In the genomic region with DNA sequence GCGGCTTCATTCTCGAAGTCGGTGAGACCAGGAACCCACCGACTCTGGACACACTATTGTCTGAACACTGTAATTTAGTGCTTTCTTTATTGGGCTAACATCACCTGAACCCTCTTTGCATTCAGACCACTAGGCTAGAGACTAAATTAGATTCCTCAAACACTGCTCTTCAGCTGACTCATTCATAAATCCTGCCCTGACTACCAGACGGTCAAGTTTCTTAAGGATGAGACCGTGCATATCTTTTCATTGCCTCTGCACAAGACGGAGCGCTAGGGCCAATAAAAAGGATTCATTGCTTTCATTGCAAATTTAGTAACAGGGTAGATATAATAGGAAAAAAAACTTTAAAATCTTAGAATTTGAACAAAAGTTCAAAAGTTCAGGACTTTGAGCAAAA, we compare ENCODE assay signal across 17 cellular contexts.
DNase-seq lines count a peak whose midpoint lies in the region; ATAC-seq and TF ChIP-seq lines count a peak whose summit lies in the region.
"Had no signal": no experiment of that assay in that cellular context is flagged by ENCODE, and none has a peak within 500 bp of the region (broad histone marks: within the 10 kb centered on the region; RNA-seq: fewer than 3 reads in every experiment).

No MANE protein-coding gene starts in this region.

- H3K9me3 ChIP-seq in IMR-90 (ENCODE audit: control insufficient read depth, insufficient read depth, low read length) = no peaks in the 10 kb centered on the region
- H3K9me3 ChIP-seq: SJCRH30 had no signal

- no peak overlapping the region for H3K4me2 ChIP-seq in IMR-90 (ENCODE audit: low read depth, low read length)
- H3K4me2 ChIP-seq: BLaER1 had no signal

- TF ChIP-seq RAD21 in IMR-90 (IDR thresholded peaks at IDR 0.05; ENCODE audit: low read length) = no peak

- TF ChIP-seq CTCF in AG09309 (IDR thresholded peaks at IDR 0.05; ENCODE audit: control insufficient read depth, insufficient read depth, low read depth, low read length, missing control alignments) (no peak), IMR-90 (conservative IDR thresholded peaks at IDR 0.05; ENCODE audit: low read depth, low read length) (no peak), cardiac fibroblast (IDR thresholded peaks at IDR 0.05; ENCODE audit: low read depth, low read length) (no peak), nephron (IDR thresholded peaks at IDR 0.05; ENCODE audit: unreplicated experiment in 3 of 3) (no peak)

- 67% methylated on average over 3 of the region's 8 CpGs; no CpG with 5 or more reads in 1 of the 2 experiments for WGBS in IMR-90 (ENCODE audit: extremely low coverage in 2 of 2, insufficient read length in 1 of 2), 2 experiments

- CTCF ChIA-PET in IMR-90 (lab: Yijun Ruan, JAX) = no interaction called here

- H2AK5ac ChIP-seq in IMR-90 (ENCODE audit: low read depth, low read length) = no peak overlapping the region

- POLR2A ChIA-PET in IMR-90 (lab: Charles Lee; ENCODE audit: unreplicated experiment) = no interaction called here

- no peak overlapping the region for H3K4ac ChIP-seq in IMR-90 (ENCODE audit: low read depth, low read length)

- no peak overlapping the region for H2BK15ac ChIP-seq in IMR-90 (ENCODE audit: low read depth, low read length)

- no peaks in the 10 kb centered on the region for H3K79me1 ChIP-seq in IMR-90 (ENCODE audit: low read depth in 1 of 2, low read length in 2 of 2)

- DNase-seq in AG09309 (ENCODE audit: low read depth) = peak; percentile 69
- DNase-seq in IMR-90 = peak; percentile 78
- peak; percentile 20 to 61 for DNase-seq in cardiac fibroblast (ENCODE audit: low read depth in 2 of 2)
- DNase-seq in NCI-H2081 (lab: John Stamatoyannopoulos, UW) = no peak
- no peak for DNase-seq in midbrain (lab: John Stamatoyannopoulos, UW)
- DNase-seq in HUDEP-2 (lab: John Stamatoyannopoulos, UW; ENCODE audit: unreplicated experiment in 76 of 76) = no peak
- DNase-seq: activated CD4-positive, alpha-beta T cell treated with anti-CD3 and anti-CD28 coated beads, Interleukin-2, amount 10 ng/mL, durations not matched to agents 7 days and 5 days; activated naive CD8-positive, alpha-beta T cell treated with anti-CD3 and anti-CD28 coated beads, Interleukin-2, amount 10 ng/mL, durations not matched to agents 7 days and 5 days; activated T-cell treated with anti-CD3 and anti-CD28 coated beads, Interleukin-2, amount 50 U/mL, for 48 hours; endodermal cell; NCI-H187; small intestine; stimulated activated naive CD8-positive, alpha-beta T cell treated with anti-CD3 and anti-CD28 coated beads, Interleukin-15, Interleukin-2, amounts not matched to agents 100 U/mL and 50 U/mL, for 24 hours had no signal

- no peak overlapping the region for H3K18ac ChIP-seq in IMR-90 (ENCODE audit: low read depth, low read length)

- H3K27ac ChIP-seq in IMR-90 (ENCODE audit: insufficient read depth, low read length) = no peak overlapping the region
- H3K27ac ChIP-seq: BLaER1, SJCRH30 had no signal

- no peak overlapping the region for H4K5ac ChIP-seq in IMR-90 (ENCODE audit: low read depth, low read length)

- no peak overlapping the region for H3K4me3 Mint-ChIP-seq in nephron
- H3K4me3 Mint-ChIP-seq: activated CD4-positive, alpha-beta T cell treated with anti-CD3 and anti-CD28 coated beads, Interleukin-2, amount 10 ng/mL, durations not matched to agents 7 days and 5 days; activated naive CD8-positive, alpha-beta T cell treated with anti-CD3 and anti-CD28 coated beads, Interleukin-2, amount 10 ng/mL, durations not matched to agents 7 days and 5 days; endodermal cell had no signal

- H3K36me3 ChIP-seq in IMR-90 (ENCODE audit: control insufficient read depth, insufficient read depth, low read length) = no peaks in the 10 kb centered on the region
- H3K36me3 ChIP-seq: BLaER1, SJCRH30 had no signal

- dilution Hi-C loops in IMR-90 (cut with HindIII; ENCODE audit: low sequenced_read_pairs, unreplicated experiment) = no loop called here

- no peaks in the 10 kb centered on the region for H3K27me3 ChIP-seq in IMR-90 (ENCODE audit: control insufficient read depth, insufficient read depth, low read length)
- H3K27me3 ChIP-seq: BLaER1, SJCRH30 had no signal

- no peak overlapping the region; the same call in 1 of the 2 replicates for H3K14ac ChIP-seq in IMR-90 (replicated peaks; ENCODE audit: low read depth, low read length)

- peak overlapping the region in 2 of 3 experiments; percentile 22 to 51 for H3K27ac Mint-ChIP-seq in nephron
- H3K27ac Mint-ChIP-seq: activated CD4-positive, alpha-beta T cell treated with anti-CD3 and anti-CD28 coated beads, Interleukin-2, amount 10 ng/mL, durations not matched to agents 7 days and 5 days; activated naive CD8-positive, alpha-beta T cell treated with anti-CD3 and anti-CD28 coated beads, Interleukin-2, amount 10 ng/mL, durations not matched to agents 7 days and 5 days; endodermal cell had no signal

- no peak overlapping the region for H3K56ac ChIP-seq in IMR-90 (ENCODE audit: extremely low read depth, insufficient read depth, low read length)

- no peaks in the 10 kb centered on the region for H3K36me3 Mint-ChIP-seq in nephron (ENCODE audit: low read depth)
- H3K36me3 Mint-ChIP-seq: activated naive CD8-positive, alpha-beta T cell treated with anti-CD3 and anti-CD28 coated beads, Interleukin-2, amount 10 ng/mL, durations not matched to agents 7 days and 5 days had no signal

- intact Hi-C loops in IMR-90 (cut with micrococcal nuclease) = no loop called here

- no peak overlapping the region for H2BK5ac ChIP-seq in IMR-90 (ENCODE audit: low read depth, low read length, poor library complexity, severe bottlenecking)

- TF ChIP-seq POLR2A in IMR-90 (IDR thresholded peaks at IDR 0.05; ENCODE audit: low read depth, low read length) = no peak

- no peak overlapping the region for H4K8ac ChIP-seq in IMR-90 (ENCODE audit: low read depth in 2 of 2, low read length in 2 of 2)

- peaks cover 61% of the 10 kb centered on the region for H3K4me1 Mint-ChIP-seq in nephron
- H3K4me1 Mint-ChIP-seq: activated naive CD8-positive, alpha-beta T cell treated with anti-CD3 and anti-CD28 coated beads, Interleukin-2, amount 10 ng/mL, durations not matched to agents 7 days and 5 days had no signal

- no peak overlapping the region for H2BK120ac ChIP-seq in IMR-90 (ENCODE audit: low read depth, low read length)

- no peak overlapping the region for H2AFZ ChIP-seq in IMR-90 (replicated peaks; ENCODE audit: low read length, poor library complexity)

- H3K27me3 Mint-ChIP-seq in nephron (ENCODE audit: low read depth) = peaks cover 7% of the 10 kb centered on the region
- H3K27me3 Mint-ChIP-seq: activated CD4-positive, alpha-beta T cell treated with anti-CD3 and anti-CD28 coated beads, Interleukin-2, amount 10 ng/mL, durations not matched to agents 7 days and 5 days had no signal

- H4K91ac ChIP-seq in IMR-90 (ENCODE audit: insufficient read depth, low read depth, low read length) = no peak overlapping the region

- no TSS peak for BruUV-seq in IMR-90 (replicated peaks; lab: Mats Ljungman, UMichigan)

- no peaks in the 10 kb centered on the region for H4K20me1 ChIP-seq in IMR-90 (ENCODE audit: insufficient read depth, low read length)
- H4K20me1 ChIP-seq: BLaER1 had no signal

- H2AK9ac ChIP-seq in IMR-90 (replicated peaks; ENCODE audit: low read depth, low read length, poor library complexity) = no peak overlapping the region

- H3K9me3 Mint-ChIP-seq in nephron = no peaks in the 10 kb centered on the region
- H3K9me3 Mint-ChIP-seq: activated CD4-positive, alpha-beta T cell treated with anti-CD3 and anti-CD28 coated beads, Interleukin-2, amount 10 ng/mL, durations not matched to agents 7 days and 5 days; activated naive CD8-positive, alpha-beta T cell treated with anti-CD3 and anti-CD28 coated beads, Interleukin-2, amount 10 ng/mL, durations not matched to agents 7 days and 5 days; endodermal cell had no signal

- H3K4me1 ChIP-seq in IMR-90 (ENCODE audit: control insufficient read depth, insufficient read depth, low read length) = peaks cover 5% of the 10 kb centered on the region

- H3K23ac ChIP-seq in IMR-90 (ENCODE audit: low read depth, low read length) = no peak overlapping the region

- H3K9me1 ChIP-seq in IMR-90 (ENCODE audit: insufficient read depth, low read length) = no peaks in the 10 kb centered on the region

- ATAC-seq in IMR-90 (ENCODE audit: low read depth) = peak; percentile 79
- no peak for ATAC-seq in GM21526 (IDR thresholded peaks at IDR 0.05; ENCODE audit: low FRiP score, unreplicated experiment)
- ATAC-seq: stimulated activated naive CD8-positive, alpha-beta T cell treated with anti-CD3 and anti-CD28 coated beads, Interleukin-15, Interleukin-2, amounts not matched to agents 100 U/mL and 50 U/mL, for 24 hours had no signal

- in situ Hi-C loops in IMR-90 (cut with MboI; ENCODE audit: low sequenced_read_pairs) = no loop called here

- H3K4me3 ChIP-seq in AG09309 (ENCODE audit: control insufficient read depth, low read depth, low read length) (no peak overlapping the region), IMR-90 (ENCODE audit: insufficient read depth, low read depth, low read length) (no peak overlapping the region), cardiac fibroblast (replicated peaks in 1 of 2; ENCODE audit: low read depth in 2 of 2, low read length in 2 of 2) (no peak overlapping the region)
- H3K4me3 ChIP-seq: BLaER1, SJCRH30 had no signal

- H3K9ac ChIP-seq in IMR-90 (ENCODE audit: low read depth, low read length) = no peak overlapping the region
- H3K9ac ChIP-seq: BLaER1 had no signal

- H2BK20ac ChIP-seq in IMR-90 (ENCODE audit: low read depth, low read length) = no peak overlapping the region; the same call in 1 of the 2 replicates

TF ChIP-seq in IMR-90, 13 proteins besides CTCF, POLR2A, EP300 and RAD21 (continues in another document):
- TF ChIP-seq SMC3 (IDR thresholded peaks at IDR 0.05; ENCODE audit: low read depth, low read length) (no peak), MXI1 (IDR thresholded peaks at IDR 0.05; ENCODE audit: borderline replicate concordance, low read depth, low read length) (no peak), RCOR1 (IDR thresholded peaks at IDR 0.05; ENCODE audit: insufficient replicate concordance, low read length) (no peak), BHLHE40 (IDR thresholded peaks at IDR 0.05; ENCODE audit: low read depth, low read length) (no peak), MAFK (IDR thresholded peaks at IDR 0.05; ENCODE audit: low read depth, low read length) (no peak), CEBPB (IDR thresholded peaks at IDR 0.05; ENCODE audit: low read depth, low read length) (no peak), MAZ (IDR thresholded peaks at IDR 0.05; ENCODE audit: borderline replicate concordance, low read depth, low read length) (no peak)
- TF ChIP-seq, protein P1, sequence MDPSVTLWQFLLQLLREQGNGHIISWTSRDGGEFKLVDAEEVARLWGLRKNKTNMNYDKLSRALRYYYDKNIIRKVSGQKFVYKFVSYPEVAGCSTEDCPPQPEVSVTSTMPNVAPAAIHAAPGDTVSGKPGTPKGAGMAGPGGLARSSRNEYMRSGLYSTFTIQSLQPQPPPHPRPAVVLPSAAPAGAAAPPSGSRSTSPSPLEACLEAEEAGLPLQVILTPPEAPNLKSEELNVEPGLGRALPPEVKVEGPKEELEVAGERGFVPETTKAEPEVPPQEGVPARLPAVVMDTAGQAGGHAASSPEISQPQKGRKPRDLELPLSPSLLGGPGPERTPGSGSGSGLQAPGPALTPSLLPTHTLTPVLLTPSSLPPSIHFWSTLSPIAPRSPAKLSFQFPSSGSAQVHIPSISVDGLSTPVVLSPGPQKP (IDR thresholded peaks at IDR 0.05; ENCODE audit: borderline replicate concordance, low read depth, low read length) = no peak

Comparison
In these comparisons a context has a peak if more than half of its experiments do, and no peak if none do; other contexts are left out.
1. DNase-seq: peak in AG09309 (single experiment), IMR-90 (single experiment) and cardiac fibroblast (2 of 2); none in NCI-H2081 (0 of 2), midbrain (single experiment) and HUDEP-2 (0 of 76).